8 cellular contexts compared by ENCODE assay signal in the genomic region with DNA sequence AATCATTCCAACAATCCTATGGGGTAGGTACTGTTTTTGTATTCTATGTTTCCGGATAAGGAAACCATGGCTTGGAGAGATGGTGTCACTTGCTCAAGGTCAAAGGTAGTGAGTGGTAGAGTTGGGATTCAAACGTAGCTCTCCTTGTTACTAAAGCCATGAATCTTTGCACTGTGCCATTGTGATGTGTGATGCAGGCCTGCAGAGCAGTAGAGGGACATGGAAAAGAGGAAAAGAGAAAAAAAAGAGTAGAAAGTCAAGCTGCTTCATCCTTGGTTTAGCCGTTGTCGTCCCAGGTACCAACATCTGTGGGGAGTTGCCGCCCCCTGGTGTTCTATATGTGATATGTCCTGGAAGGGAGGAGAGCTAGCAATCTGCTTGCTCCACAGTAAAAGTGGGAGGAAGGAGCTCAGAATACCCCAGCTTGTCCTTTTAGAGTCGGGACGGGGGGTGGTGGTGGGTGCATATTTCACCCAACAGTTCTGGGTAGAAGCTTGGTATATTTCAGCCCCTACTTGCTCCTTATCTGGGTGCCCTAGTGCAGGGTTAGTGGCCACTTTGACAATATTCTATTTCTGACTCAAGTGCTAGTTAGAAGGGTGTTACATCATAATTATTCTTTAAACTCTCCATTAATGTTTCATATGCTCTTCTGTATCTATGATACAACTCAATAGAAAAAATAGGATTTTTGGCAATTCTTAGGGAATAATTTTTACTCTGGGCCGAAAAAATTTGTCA.
DNase-seq lines count a peak whose midpoint lies in the region; TF ChIP-seq lines count a peak whose summit lies in the region.

No MANE protein-coding gene starts in this region.

- H3K27me3 Mint-ChIP-seq in chondrocyte (ENCODE audit: low read depth): no peaks in the 10 kb centered on the region

- no peaks in the 10 kb centered on the region for H3K9me3 Mint-ChIP-seq in chondrocyte (ENCODE audit: low read depth)

- H3K4me3 Mint-ChIP-seq in chondrocyte (ENCODE audit: unreplicated experiment): no peak overlapping the region

- peaks cover 10% of the 10 kb centered on the region for H3K4me1 Mint-ChIP-seq in chondrocyte (ENCODE audit: low read depth)

- DNase-seq in Ammon's horn (ENCODE audit: low spot score): peak; percentile 89
- DNase-seq in H7: peak; percentile 85
- peak; percentile 76 for DNase-seq in NCI-H460 (ENCODE audit: extremely low read depth, low read depth)
- DNase-seq in activated CD4-positive, alpha-beta T cell treated with anti-CD3 and anti-CD28 coated beads for 24 hours (ENCODE audit: low read depth in 2 of 2): peak; percentile 55 to 58
- DNase-seq in chondrocyte (ENCODE audit: low spot score): no peak
- peak; percentile 91 for DNase-seq in left kidney (ENCODE audit: low read depth, low spot score)
- peak; percentile 79 for DNase-seq in stimulated activated CD4-positive, alpha-beta T cell treated with anti-CD3 and anti-CD28 coated beads, Interleukin-4, amount 100 ng/mL, for 24 hours
- DNase-seq in GOT3 (lab: John Stamatoyannopoulos, UW): no peak

- no peak overlapping the region for H3K4me3 ChIP-seq in H7 (ENCODE audit: insufficient read depth, low read depth, low read length)

- H3K27ac Mint-ChIP-seq in chondrocyte (ENCODE audit: unreplicated experiment): no peak overlapping the region

- no peaks in the 10 kb centered on the region for H3K36me3 Mint-ChIP-seq in chondrocyte (ENCODE audit: low read depth)

- no peaks in the 10 kb centered on the region for H3K36me3 ChIP-seq in H7 (replicated peaks; ENCODE audit: control insufficient read depth, insufficient read depth, low read length)

- no peaks in the 10 kb centered on the region for H3K27me3 ChIP-seq in H7 (ENCODE audit: control insufficient read depth, insufficient read depth, low read length)

- TF ChIP-seq CTCF in chondrocyte (IDR thresholded peaks at IDR 0.05): peak; percentile 90

Comparison
In these comparisons a context has a peak if more than half of its experiments do, and no peak if none do; other contexts are left out.
1. DNase-seq: peak in Ammon's horn (single experiment), H7 (single experiment), NCI-H460 (single experiment), activated CD4-positive, alpha-beta T cell treated with anti-CD3 and anti-CD28 coated beads for 24 hours (2 of 2), left kidney (single experiment) and stimulated activated CD4-positive, alpha-beta T cell treated with anti-CD3 and anti-CD28 coated beads, Interleukin-4, amount 100 ng/mL, for 24 hours (single experiment); none in chondrocyte (single experiment) and GOT3 (single experiment).